ENCODE assay signal across 8 cellular contexts in the genomic region with DNA sequence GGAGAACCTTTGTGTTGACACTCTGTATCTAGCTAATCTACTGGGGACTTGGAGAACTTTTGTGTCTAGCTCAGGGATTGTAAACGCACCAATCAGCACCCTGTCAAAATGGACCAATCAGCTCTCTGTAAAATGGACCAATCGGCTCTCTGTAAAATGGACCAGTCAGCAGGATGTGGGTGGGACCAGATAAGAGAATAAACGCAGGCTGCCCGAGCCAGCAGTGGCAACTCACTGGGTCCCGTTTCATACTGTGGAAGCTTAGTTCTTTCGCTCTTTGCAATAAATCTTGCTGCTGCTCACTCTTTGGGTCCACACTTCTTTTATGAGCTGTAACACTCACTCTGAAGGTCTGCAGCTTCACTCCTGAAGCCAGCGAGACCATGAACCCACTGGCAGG. TPM values are rescaled to one million over a fixed set of nuclear protein-coding genes. Genes with fewer than 3 reads are reported as not detected.
DNase-seq lines count a peak whose midpoint lies in the region; ATAC-seq, FAIRE-seq and TF ChIP-seq lines count a peak whose summit lies in the region.
"Not testable (repeated sequence)": the region's sequence is repeated elsewhere in the genome, so short reads cannot be mapped to it uniquely, and the experiment has no call there.
"Had no signal": no experiment of that assay in that cellular context is flagged by ENCODE, and none has a peak within 500 bp of the region (broad histone marks: within the 10 kb centered on the region; RNA-seq: fewer than 3 reads in every experiment).

No MANE protein-coding gene starts in this region.

- CTCF ChIA-PET in CD4-positive, alpha-beta memory T cell (lab: Charles Lee; ENCODE audit: partially characterized antibody); K562 (lab: Yijun Ruan, JAX; ENCODE audit: low intra/inter-chr PET ratio): not testable (repeated sequence)
- CTCF ChIA-PET in activated CD4-positive, alpha-beta memory T cell treated with anti-CD3 and anti-CD28 coated beads for 36 hours (lab: Charles Lee), result interaction anchor here (1.1 to 1.2 kb wide), 2 partner anchors 12 to 14 kb away, joined by 3 to 4 read pairs; partner anchors contain the start of genes SAT2 and SHBG

- not testable (repeated sequence) for BruUV-seq in K562 (replicated peaks; lab: Mats Ljungman, UMichigan)

- not testable (repeated sequence) for H3K27ac ChIP-seq in CD4-positive, alpha-beta memory T cell (ENCODE audit: low read depth, low read length); K562 (ENCODE audit: extremely low read depth, low read depth, low read length); neural progenitor cell

- in situ Hi-C loops in K562 (cut with MboI), result not testable (repeated sequence)

- TF ChIP-seq CTCF in K562 (IDR thresholded peaks at IDR 0.05 in 2 of 3, conservative IDR thresholded peaks at IDR 0.05 in 1 of 3; ENCODE audit: insufficient read depth in 2 of 3, low read depth in 1 of 3, low read length in 3 of 3); neural progenitor cell (IDR thresholded peaks at IDR 0.05): not testable (repeated sequence)

- H3K36me3 ChIP-seq in CD4-positive, alpha-beta memory T cell (ENCODE audit: insufficient read depth, low read length); K562 (ENCODE audit: control insufficient read depth, insufficient read depth, low read length); neural progenitor cell: not testable (repeated sequence)

- H3K27me3 ChIP-seq in CD4-positive, alpha-beta memory T cell (ENCODE audit: insufficient read depth, low read length); K562 (ENCODE audit: control insufficient read depth in 2 of 2, insufficient read depth in 2 of 2, low read length in 2 of 2); neural progenitor cell: not testable (repeated sequence)

- H3K36me3 Mint-ChIP-seq in CD4-positive, alpha-beta memory T cell; activated CD4-positive, alpha-beta memory T cell treated with anti-CD3 and anti-CD28 coated beads for 36 hours; activated T-helper 1 cell treated with anti-CD3 and anti-CD28 coated beads, Interleukin-12 subunit alpha, Interleukin-12 subunit beta, Interleukin-2, Interleukin-4 antibody, amounts not matched to agents 30 ng/mL and 10 ng/mL and 1 ng/mL, durations not matched to agents 14 hours and 24 hours and 36 hours (ENCODE audit: low read depth); neural progenitor cell: not testable (repeated sequence)

- H3K9ac ChIP-seq in K562 (ENCODE audit: insufficient read depth in 1 of 2, low read depth in 2 of 2, low read length in 2 of 2), result peak overlapping the region; percentile 26 to 50; a peak in 3 of 4 replicates
- H3K9ac ChIP-seq in neural progenitor cell, result not testable (repeated sequence)

- TF ChIP-seq POLR2A in K562 (conservative IDR thresholded peaks at IDR 0.05), result peak; percentile 63

- peak overlapping the region in 3 of 7 donors; percentile 63 to 81 (median 64) for H3K27ac Mint-ChIP-seq in CD4-positive, alpha-beta memory T cell
- not testable (repeated sequence) for H3K27ac Mint-ChIP-seq in activated CD4-positive, alpha-beta memory T cell treated with anti-CD3 and anti-CD28 coated beads for 36 hours; activated T-helper 1 cell treated with anti-CD3 and anti-CD28 coated beads, Interleukin-12 subunit alpha, Interleukin-12 subunit beta, Interleukin-2, Interleukin-4 antibody, amounts not matched to agents 30 ng/mL and 10 ng/mL and 1 ng/mL, durations not matched to agents 14 hours and 24 hours and 36 hours; neural progenitor cell

- peak overlapping the region; percentile 23 to 82 (median 76) for H3K4me3 Mint-ChIP-seq in CD4-positive, alpha-beta memory T cell
- H3K4me3 Mint-ChIP-seq in activated CD4-positive, alpha-beta memory T cell treated with anti-CD3 and anti-CD28 coated beads for 36 hours, result peak overlapping the region; percentile 62
- peak overlapping the region; percentile 38 for H3K4me3 Mint-ChIP-seq in activated T-helper 1 cell treated with anti-CD3 and anti-CD28 coated beads, Interleukin-12 subunit alpha, Interleukin-12 subunit beta, Interleukin-2, Interleukin-4 antibody, amounts not matched to agents 30 ng/mL and 10 ng/mL and 1 ng/mL, durations not matched to agents 14 hours and 24 hours and 36 hours
- H3K4me3 Mint-ChIP-seq in neural progenitor cell, result peak overlapping the region; percentile 24

- whole genome bisulfite sequencing in K562 (ENCODE audit: insufficient coverage, low coverage, missing lambda C conversion rate), result 32% methylated on average over 5 of the region's 7 CpGs

- H3K4me1 Mint-ChIP-seq in CD4-positive, alpha-beta memory T cell, result peaks cover 5 to 13% (median 9%) of the 10 kb centered on the region in 4 donors
- not testable (repeated sequence) for H3K4me1 Mint-ChIP-seq in activated CD4-positive, alpha-beta memory T cell treated with anti-CD3 and anti-CD28 coated beads for 36 hours (ENCODE audit: low read depth); neural progenitor cell
- peaks cover 15% of the 10 kb centered on the region for H3K4me1 Mint-ChIP-seq in activated T-helper 1 cell treated with anti-CD3 and anti-CD28 coated beads, Interleukin-12 subunit alpha, Interleukin-12 subunit beta, Interleukin-2, Interleukin-4 antibody, amounts not matched to agents 30 ng/mL and 10 ng/mL and 1 ng/mL, durations not matched to agents 14 hours and 24 hours and 36 hours (ENCODE audit: low read depth)

- TF ChIP-seq RAD21 in K562 (CRISPR knock-in tag; conservative IDR thresholded peaks at IDR 0.05 in 1 of 2, IDR thresholded peaks at IDR 0.05 in 1 of 2), result not testable (repeated sequence)

- TF ChIP-seq EP300 in K562 (IDR thresholded peaks at IDR 0.05; ENCODE audit: low read length), result not testable (repeated sequence)

- H3K9me3 Mint-ChIP-seq in CD4-positive, alpha-beta memory T cell; activated CD4-positive, alpha-beta memory T cell treated with anti-CD3 and anti-CD28 coated beads for 36 hours; activated T-helper 1 cell treated with anti-CD3 and anti-CD28 coated beads, Interleukin-12 subunit alpha, Interleukin-12 subunit beta, Interleukin-2, Interleukin-4 antibody, amounts not matched to agents 30 ng/mL and 10 ng/mL and 1 ng/mL, durations not matched to agents 14 hours and 24 hours and 36 hours; neural progenitor cell: not testable (repeated sequence)

- intact Hi-C loops in CD4-positive, alpha-beta memory T cell (cut with micrococcal nuclease); activated CD4-positive, alpha-beta memory T cell treated with anti-CD3 and anti-CD28 coated beads for 36 hours (cut with micrococcal nuclease); activated T-helper 1 cell treated with anti-CD3 and anti-CD28 coated beads, Interleukin-12 subunit alpha, Interleukin-12 subunit beta, Interleukin-2, Interleukin-4 antibody, amounts not matched to agents 30 ng/mL and 10 ng/mL and 1 ng/mL, durations not matched to agents 14 hours and 24 hours and 36 hours (cut with micrococcal nuclease); K562 (cut with micrococcal nuclease): not testable (repeated sequence)

- H4K20me1 ChIP-seq in K562 (replicated peaks; ENCODE audit: control insufficient read depth, insufficient read depth, low read length); neural progenitor cell (ENCODE audit: low read depth): not testable (repeated sequence)

- peak overlapping the region; percentile 64 for H3K4me2 ChIP-seq in K562 (ENCODE audit: insufficient read depth, low read length)
- H3K4me2 ChIP-seq in neural progenitor cell, result not testable (repeated sequence)

- not testable (repeated sequence) for H3K9me1 ChIP-seq in K562 (ENCODE audit: control insufficient read depth, insufficient read depth, low read length)

- ATAC-seq in K562, result peak; percentile 55; the same call in 1 of the 3 replicates

- H3K4me1 ChIP-seq in CD4-positive, alpha-beta memory T cell (ENCODE audit: insufficient read depth, low read length); neural progenitor cell: not testable (repeated sequence)
- H3K4me1 ChIP-seq in K562 (replicated peaks in 1 of 2; ENCODE audit: control insufficient read depth in 2 of 2, insufficient read depth in 2 of 2, low read length in 2 of 2), result peaks cover 2 to 11% of the 10 kb centered on the region in 2 experiments; a peak in 3 of 5 replicates

- H3K27me3 Mint-ChIP-seq in CD4-positive, alpha-beta memory T cell; activated CD4-positive, alpha-beta memory T cell treated with anti-CD3 and anti-CD28 coated beads for 36 hours; activated T-helper 1 cell treated with anti-CD3 and anti-CD28 coated beads, Interleukin-12 subunit alpha, Interleukin-12 subunit beta, Interleukin-2, Interleukin-4 antibody, amounts not matched to agents 30 ng/mL and 10 ng/mL and 1 ng/mL, durations not matched to agents 14 hours and 24 hours and 36 hours (ENCODE audit: insufficient read depth); neural progenitor cell (ENCODE audit: insufficient read depth, low read depth): not testable (repeated sequence)

- H3K9me3 ChIP-seq in CD4-positive, alpha-beta memory T cell (ENCODE audit: control insufficient read depth in 1 of 2, low read length in 2 of 2); K562 (replicated peaks; ENCODE audit: control insufficient read depth, insufficient read depth, low read depth, low read length); neural progenitor cell (ENCODE audit: low read depth): not testable (repeated sequence)

- not testable (repeated sequence) for H3K79me2 ChIP-seq in K562 (ENCODE audit: control insufficient read depth, insufficient read depth, low read length); neural progenitor cell (ENCODE audit: low read depth)

- peak overlapping the region; percentile 74 for H2AFZ ChIP-seq in K562 (ENCODE audit: low read depth, low read length)
- not testable (repeated sequence) for H2AFZ ChIP-seq in neural progenitor cell (replicated peaks)

- FAIRE-seq in K562 (lab: Jason Lieb, UNC), result peak; percentile 55

- POLR2A ChIA-PET in CD4-positive, alpha-beta memory T cell (lab: Charles Lee; ENCODE audit: partially characterized antibody), result interaction anchor here (1.2 to 1.4 kb wide), 2 partner anchors 14 to 37 kb away, joined by 3 to 4 read pairs; partner anchors contain the start of gene SAT2
- POLR2A ChIA-PET in activated CD4-positive, alpha-beta memory T cell treated with anti-CD3 and anti-CD28 coated beads for 36 hours (lab: Charles Lee), result not testable (repeated sequence)
- POLR2A ChIA-PET in K562 (lab: Yijun Ruan, JAX), result interaction anchor here (0.6 to 2.3 kb wide), 11 partner anchors 9 to 128 kb away, joined by 3 to 16 read pairs (median 4); partner anchors contain the start of genes ATP1B2, MPDU1, SAT2 and TP53

- not testable (repeated sequence) for H3K4me3 ChIP-seq in CD4-positive, alpha-beta memory T cell (ENCODE audit: low read length in 2 of 2); K562; neural progenitor cell

- not testable (repeated sequence) for H3F3A ChIP-seq in neural progenitor cell (ENCODE audit: low read depth)

- DNase-seq in CD4-positive, alpha-beta memory T cell, result peak; percentile 8 to 53 (median 31)
- DNase-seq in OCI-M1 (lab: John Stamatoyannopoulos, UW) (peak; percentile 26), T1000 (lab: John Stamatoyannopoulos, UW) (peak; percentile 14), K562 (ENCODE audit: extremely low read depth in 1 of 4, low spot score in 3 of 4) (peak in 1 of 4 experiments; percentile 32)
- peak; percentile 41 for DNase-seq in activated CD4-positive, alpha-beta memory T cell treated with anti-CD3 and anti-CD28 coated beads for 36 hours
- peak; percentile 10 for DNase-seq in activated T-helper 1 cell treated with anti-CD3 and anti-CD28 coated beads, Interleukin-12 subunit alpha, Interleukin-12 subunit beta, Interleukin-2, Interleukin-4 antibody, amounts not matched to agents 30 ng/mL and 10 ng/mL and 1 ng/mL, durations not matched to agents 14 hours and 24 hours and 36 hours (ENCODE audit: low spot score)
- DNase-seq in neural progenitor cell (ENCODE audit: low spot score), result not testable (repeated sequence)

RNA-seq across cellular contexts. Expression of gene ATP1B2, which starts 9.1 kb away (rescaled TPM):
- total RNA-seq in CD4-positive, alpha-beta memory T cell, result under 1 TPM; 0.22 to 0.52 TPM
- not detected for polyA plus RNA-seq in CD4-positive, alpha-beta memory T cell
- total RNA-seq in activated CD4-positive, alpha-beta memory T cell treated with anti-CD3 and anti-CD28 coated beads for 36 hours, result under 1 TPM; 0.12 to 0.26 TPM
- 0.54 TPM in 2 replicates for total RNA-seq in activated T-helper 1 cell treated with anti-CD3 and anti-CD28 coated beads, Interleukin-12 subunit alpha, Interleukin-12 subunit beta, Interleukin-2, Interleukin-4 antibody, amounts not matched to agents 30 ng/mL and 10 ng/mL and 1 ng/mL, durations not matched to agents 14 hours and 24 hours and 36 hours
- total RNA-seq in K562 (2011; cell fraction: chromatin; rRNA removed; ENCODE audit: low replicate concordance), result 5.0 and 5.9 TPM in 2 replicates
- total RNA-seq in K562 (2011; cell fraction: nucleolus; rRNA removed), result 4.0 and 8.3 TPM in 2 replicates
- total RNA-seq in K562 (2011; cell fraction: nucleoplasm; rRNA removed), result 9.5 and 11.4 TPM in 2 replicates
- 0.23 and 1.1 TPM in 2 replicates for total RNA-seq in K562 (2014; rRNA removed)
- total RNA-seq in K562 (2014; rRNA removed; fragmentation: Illumina TruSeq; extraction: Trizol), result 0.41 and 0.47 TPM in 2 replicates
- total RNA-seq in K562 (2015; rRNA removed; fragmentation: Illumina TruSeq; extraction: Trizol), result 0.25 and 0.68 TPM in 2 replicates
- 4.7 and 5.4 TPM in 2 replicates for total RNA-seq in K562 (2021)
- polyA plus RNA-seq in K562 (2011; rRNA removed), result 0.59 and 1.8 TPM in 2 replicates
- 0.97 and 1.6 TPM in 2 replicates for polyA plus RNA-seq in K562 (2011; cell fraction: cytosol; rRNA removed)
- polyA plus RNA-seq in K562 (2011; cell fraction: nucleus; rRNA removed), result 1.7 and 2.4 TPM in 2 replicates
- 1.4 and 2.6 TPM in 2 replicates for polyA plus RNA-seq in K562 (2012)
- 6.0 and 6.1 TPM in 2 replicates for polyA plus RNA-seq in K562 (2014; fragmentation: Illumina TruSeq; extraction: Trizol)
- 1 to 10 TPM in 1 of 2 experiments, under 1 TPM in 1; 0.99 to 2.4 TPM for polyA plus RNA-seq in K562 (2014; fragmentation: Nextera tagmentation; extraction: Ambion mirVana)
- 1.4 and 1.6 TPM in 2 replicates for polyA plus RNA-seq in K562 (2014; rRNA removed)
- 0.93 and 2.0 TPM in 2 replicates for polyA minus RNA-seq in K562 (2011; rRNA and poly(A)+ RNA removed)
- polyA minus RNA-seq in K562 (2011; cell fraction: cytosol; rRNA and poly(A)+ RNA removed), result 5.1 TPM in 2 replicates
- 0.81 and 1.00 TPM in 2 replicates for polyA minus RNA-seq in K562 (2011; cell fraction: nucleus; rRNA and poly(A)+ RNA removed)
- 0.37 and 1.4 TPM in 2 replicates for total RNA-seq in neural progenitor cell (ENCODE audit: low replicate concordance)
- total RNA-seq: PC-3 had no signal

RNA-seq across cellular contexts. Expression of gene SHBG, which starts 11.7 kb away (rescaled TPM):
- total RNA-seq in CD4-positive, alpha-beta memory T cell, result not detected
- not detected for polyA plus RNA-seq in CD4-positive, alpha-beta memory T cell
- not detected for total RNA-seq in activated CD4-positive, alpha-beta memory T cell treated with anti-CD3 and anti-CD28 coated beads for 36 hours
- 0.20 TPM in 1 of 2 replicates, not detected in the other for total RNA-seq in activated T-helper 1 cell treated with anti-CD3 and anti-CD28 coated beads, Interleukin-12 subunit alpha, Interleukin-12 subunit beta, Interleukin-2, Interleukin-4 antibody, amounts not matched to agents 30 ng/mL and 10 ng/mL and 1 ng/mL, durations not matched to agents 14 hours and 24 hours and 36 hours
- not detected in 2 replicates for total RNA-seq in K562 (2011; cell fraction: chromatin; rRNA removed; ENCODE audit: low replicate concordance)
- total RNA-seq in K562 (2011; cell fraction: nucleolus; rRNA removed), result not detected in 2 replicates
- not detected in 2 replicates for total RNA-seq in K562 (2011; cell fraction: nucleoplasm; rRNA removed)
- not detected in 2 replicates for total RNA-seq in K562 (2014; rRNA removed)
- total RNA-seq in K562 (2014; rRNA removed; fragmentation: Illumina TruSeq; extraction: Trizol), result not detected in 2 replicates
- total RNA-seq in K562 (2015; rRNA removed; fragmentation: Illumina TruSeq; extraction: Trizol), result not detected in 2 replicates
- not detected in 2 replicates for total RNA-seq in K562 (2021)
- not detected in 2 replicates for polyA plus RNA-seq in K562 (2011; rRNA removed)
- not detected in 2 replicates for polyA plus RNA-seq in K562 (2011; cell fraction: cytosol; rRNA removed)
- polyA plus RNA-seq in K562 (2011; cell fraction: nucleus; rRNA removed), result 0.23 TPM in 1 of 2 replicates, not detected in the other
- 0.10 TPM in 1 of 2 replicates, not detected in the other for polyA plus RNA-seq in K562 (2012)
- polyA plus RNA-seq in K562 (2014; fragmentation: Illumina TruSeq; extraction: Trizol), result not detected in 2 replicates
- not detected for polyA plus RNA-seq in K562 (2014; fragmentation: Nextera tagmentation; extraction: Ambion mirVana)
- not detected in 2 replicates for polyA plus RNA-seq in K562 (2014; rRNA removed)
- polyA minus RNA-seq in K562 (2011; rRNA and poly(A)+ RNA removed), result 0.53 TPM in 1 of 2 replicates, not detected in the other
- polyA minus RNA-seq in K562 (2011; cell fraction: cytosol; rRNA and poly(A)+ RNA removed), result not detected in 2 replicates
- not detected in 2 replicates for polyA minus RNA-seq in K562 (2011; cell fraction: nucleus; rRNA and poly(A)+ RNA removed)
- total RNA-seq in neural progenitor cell (ENCODE audit: low replicate concordance), result 0.46 TPM in 1 of 2 replicates, not detected in the other
- total RNA-seq: PC-3 had no signal

RNA-seq across cellular contexts. Expression of gene SAT2, which starts 14.0 kb away (rescaled TPM):
- total RNA-seq in CD4-positive, alpha-beta memory T cell, result 10 to 100 TPM; 65.8 to 76.9 TPM
- 10 to 100 TPM; 27.0 to 50.8 TPM for polyA plus RNA-seq in CD4-positive, alpha-beta memory T cell
- total RNA-seq in activated CD4-positive, alpha-beta memory T cell treated with anti-CD3 and anti-CD28 coated beads for 36 hours, result 10 to 100 TPM; 27.4 to 28.2 TPM
- total RNA-seq in activated T-helper 1 cell treated with anti-CD3 and anti-CD28 coated beads, Interleukin-12 subunit alpha, Interleukin-12 subunit beta, Interleukin-2, Interleukin-4 antibody, amounts not matched to agents 30 ng/mL and 10 ng/mL and 1 ng/mL, durations not matched to agents 14 hours and 24 hours and 36 hours, result 23.8 and 24.0 TPM in 2 replicates
- total RNA-seq in K562 (2011; cell fraction: chromatin; rRNA removed; ENCODE audit: low replicate concordance), result 6.7 and 7.8 TPM in 2 replicates
- total RNA-seq in K562 (2011; cell fraction: nucleolus; rRNA removed), result 4.7 and 5.5 TPM in 2 replicates
- total RNA-seq in K562 (2011; cell fraction: nucleoplasm; rRNA removed), result 5.3 and 6.5 TPM in 2 replicates
- total RNA-seq in K562 (2014; rRNA removed), result 3.7 and 5.2 TPM in 2 replicates
- 4.6 and 5.3 TPM in 2 replicates for total RNA-seq in K562 (2014; rRNA removed; fragmentation: Illumina TruSeq; extraction: Trizol)
- 8.0 and 8.8 TPM in 2 replicates for total RNA-seq in K562 (2015; rRNA removed; fragmentation: Illumina TruSeq; extraction: Trizol)
- total RNA-seq in K562 (2021), result 6.7 and 7.5 TPM in 2 replicates
- 3.3 and 3.9 TPM in 2 replicates for polyA plus RNA-seq in K562 (2011; rRNA removed)
- polyA plus RNA-seq in K562 (2011; cell fraction: cytosol; rRNA removed), result 1.8 and 3.3 TPM in 2 replicates
- 12.0 and 17.8 TPM in 2 replicates for polyA plus RNA-seq in K562 (2011; cell fraction: nucleus; rRNA removed)
- polyA plus RNA-seq in K562 (2012), result 11.6 and 30.1 TPM in 2 replicates
- 4.9 and 5.7 TPM in 2 replicates for polyA plus RNA-seq in K562 (2014; fragmentation: Illumina TruSeq; extraction: Trizol)
- 1 to 10 TPM; 2.0 to 3.6 TPM for polyA plus RNA-seq in K562 (2014; fragmentation: Nextera tagmentation; extraction: Ambion mirVana)
- 4.9 and 7.0 TPM in 2 replicates for polyA plus RNA-seq in K562 (2014; rRNA removed)
- polyA minus RNA-seq in K562 (2011; rRNA and poly(A)+ RNA removed), result 1.1 and 2.0 TPM in 2 replicates
- polyA minus RNA-seq in K562 (2011; cell fraction: cytosol; rRNA and poly(A)+ RNA removed), result not detected in 2 replicates
- 1.6 and 1.9 TPM in 2 replicates for polyA minus RNA-seq in K562 (2011; cell fraction: nucleus; rRNA and poly(A)+ RNA removed)
- total RNA-seq in neural progenitor cell (ENCODE audit: low replicate concordance), result 34.6 and 56.6 TPM in 2 replicates

RNA-seq across cellular contexts. Expression of gene FXR2, which starts 26.9 kb away (rescaled TPM):
- total RNA-seq in CD4-positive, alpha-beta memory T cell, result 10 to 100 TPM; 44.1 to 46.6 TPM
- 10 to 100 TPM in 1 of 2 donors, 1 to 10 TPM in 1; 9.2 to 18.6 TPM for polyA plus RNA-seq in CD4-positive, alpha-beta memory T cell
- total RNA-seq in activated CD4-positive, alpha-beta memory T cell treated with anti-CD3 and anti-CD28 coated beads for 36 hours, result 10 to 100 TPM; 37.5 to 40.1 TPM
- total RNA-seq in activated T-helper 1 cell treated with anti-CD3 and anti-CD28 coated beads, Interleukin-12 subunit alpha, Interleukin-12 subunit beta, Interleukin-2, Interleukin-4 antibody, amounts not matched to agents 30 ng/mL and 10 ng/mL and 1 ng/mL, durations not matched to agents 14 hours and 24 hours and 36 hours, result 59.5 and 63.6 TPM in 2 replicates
- 55.0 and 77.8 TPM in 2 replicates for total RNA-seq in K562 (2011; cell fraction: chromatin; rRNA removed; ENCODE audit: low replicate concordance)
- 36.3 and 40.7 TPM in 2 replicates for total RNA-seq in K562 (2011; cell fraction: nucleolus; rRNA removed)
- 44.5 and 48.9 TPM in 2 replicates for total RNA-seq in K562 (2011; cell fraction: nucleoplasm; rRNA removed)
- total RNA-seq in K562 (2014; rRNA removed) (26.3 and 38.6 TPM in 2 replicates), K562 (2014; rRNA removed; fragmentation: Illumina TruSeq; extraction: Trizol) (20.2 and 21.4 TPM in 2 replicates), K562 (2015; rRNA removed; fragmentation: Illumina TruSeq; extraction: Trizol) (22.0 and 22.3 TPM in 2 replicates), K562 (2021) (28.3 and 29.9 TPM in 2 replicates), neural progenitor cell (ENCODE audit: low replicate concordance) (42.7 and 65.5 TPM in 2 replicates)
- polyA plus RNA-seq in K562 (2011; rRNA removed) (24.5 and 35.0 TPM in 2 replicates), K562 (2014; fragmentation: Illumina TruSeq; extraction: Trizol) (41.0 and 49.3 TPM in 2 replicates), K562 (2014; fragmentation: Nextera tagmentation; extraction: Ambion mirVana) (1 to 10 TPM; 2.0 to 2.2 TPM), K562 (2014; rRNA removed) (28.4 and 35.0 TPM in 2 replicates)
- polyA plus RNA-seq in K562 (2011; cell fraction: cytosol; rRNA removed), result 43.3 and 66.3 TPM in 2 replicates
- polyA plus RNA-seq in K562 (2011; cell fraction: nucleus; rRNA removed), result 55.9 and 74.2 TPM in 2 replicates
- polyA plus RNA-seq in K562 (2012), result 23.8 and 29.2 TPM in 2 replicates
- polyA minus RNA-seq in K562 (2011; rRNA and poly(A)+ RNA removed), result 18.4 and 23.0 TPM in 2 replicates
- 23.9 and 24.0 TPM in 2 replicates for polyA minus RNA-seq in K562 (2011; cell fraction: cytosol; rRNA and poly(A)+ RNA removed)
- 10.4 and 19.9 TPM in 2 replicates for polyA minus RNA-seq in K562 (2011; cell fraction: nucleus; rRNA and poly(A)+ RNA removed)

RNA-seq across cellular contexts. Expression of gene TP53, which starts 45.7 kb away (rescaled TPM):
- 10 to 100 TPM; 89.1 to 97.4 TPM for total RNA-seq in CD4-positive, alpha-beta memory T cell
- 10 to 100 TPM; 15.9 to 35.3 TPM for polyA plus RNA-seq in CD4-positive, alpha-beta memory T cell
- total RNA-seq in activated CD4-positive, alpha-beta memory T cell treated with anti-CD3 and anti-CD28 coated beads for 36 hours, result 100 to 1,000 TPM; 123 to 129 TPM
- 172 and 179 TPM in 2 replicates for total RNA-seq in activated T-helper 1 cell treated with anti-CD3 and anti-CD28 coated beads, Interleukin-12 subunit alpha, Interleukin-12 subunit beta, Interleukin-2, Interleukin-4 antibody, amounts not matched to agents 30 ng/mL and 10 ng/mL and 1 ng/mL, durations not matched to agents 14 hours and 24 hours and 36 hours
- total RNA-seq in K562 (2011; cell fraction: chromatin; rRNA removed; ENCODE audit: low replicate concordance), result 51.9 and 81.8 TPM in 2 replicates
- total RNA-seq in K562 (2011; cell fraction: nucleolus; rRNA removed), result 41.2 and 53.7 TPM in 2 replicates
- total RNA-seq in K562 (2011; cell fraction: nucleoplasm; rRNA removed), result 66.0 and 80.9 TPM in 2 replicates
- total RNA-seq in K562 (2014; rRNA removed), result 4.6 and 6.6 TPM in 2 replicates
- 5.3 and 6.2 TPM in 2 replicates for total RNA-seq in K562 (2014; rRNA removed; fragmentation: Illumina TruSeq; extraction: Trizol)
- 6.8 and 7.1 TPM in 2 replicates for total RNA-seq in K562 (2015; rRNA removed; fragmentation: Illumina TruSeq; extraction: Trizol)
- total RNA-seq in K562 (2021), result 10.6 and 11.0 TPM in 2 replicates
- 14.0 and 18.7 TPM in 2 replicates for polyA plus RNA-seq in K562 (2011; rRNA removed)
- 15.6 and 16.9 TPM in 2 replicates for polyA plus RNA-seq in K562 (2011; cell fraction: cytosol; rRNA removed)
- 33.1 and 41.0 TPM in 2 replicates for polyA plus RNA-seq in K562 (2011; cell fraction: nucleus; rRNA removed)
- polyA plus RNA-seq in K562 (2012), result 7.6 and 13.1 TPM in 2 replicates
- 9.2 and 9.9 TPM in 2 replicates for polyA plus RNA-seq in K562 (2014; fragmentation: Illumina TruSeq; extraction: Trizol)
- 1 to 10 TPM; 2.8 to 3.4 TPM for polyA plus RNA-seq in K562 (2014; fragmentation: Nextera tagmentation; extraction: Ambion mirVana)
- polyA plus RNA-seq in K562 (2014; rRNA removed), result 12.5 and 17.7 TPM in 2 replicates
- 7.7 and 10.0 TPM in 2 replicates for polyA minus RNA-seq in K562 (2011; rRNA and poly(A)+ RNA removed)
- 3.4 and 4.0 TPM in 2 replicates for polyA minus RNA-seq in K562 (2011; cell fraction: cytosol; rRNA and poly(A)+ RNA removed)
- polyA minus RNA-seq in K562 (2011; cell fraction: nucleus; rRNA and poly(A)+ RNA removed), result 10.4 and 13.4 TPM in 2 replicates
- total RNA-seq in neural progenitor cell (ENCODE audit: low replicate concordance), result 54.9 and 69.7 TPM in 2 replicates

Comparison
In these comparisons a context has a peak if more than half of its experiments do, and no peak if none do; other contexts are left out.
1. H3K4me3 Mint-ChIP-seq: peak in every context shown above with its lines; median percentile 76 in CD4-positive, alpha-beta memory T cell; 62 in activated CD4-positive, alpha-beta memory T cell treated with anti-CD3 and anti-CD28 coated beads for 36 hours; 38 in activated T-helper 1 cell treated with anti-CD3 and anti-CD28 coated beads, Interleukin-12 subunit alpha, Interleukin-12 subunit beta, Interleukin-2, Interleukin-4 antibody, amounts not matched to agents 30 ng/mL and 10 ng/mL and 1 ng/mL, durations not matched to agents 14 hours and 24 hours and 36 hours; 24 in neural progenitor cell.